8 cellular contexts compared by ENCODE assay signal in genomic region chr19:41323430-41324125, GRCh38. TPM values are rescaled to one million over a fixed set of nuclear protein-coding genes. Genes with fewer than 3 reads are reported as not detected.
A peak's percentile ranks its signal among the peaks of the same experiment; 100 is the strongest.
DNase-seq lines count a peak whose midpoint lies in the region; TF ChIP-seq lines count a peak whose summit lies in the region.

No MANE protein-coding gene starts in this region.

- DNase-seq in T-helper 1 cell: no peak
- DNase-seq in UCSD-AML1 (lab: John Stamatoyannopoulos, UW; ENCODE audit: unreplicated experiment): peak; percentile 90
- DNase-seq in fibroblast of the aortic adventitia (ENCODE audit: low read depth): peak; percentile 96
- DNase-seq in osteocyte (ENCODE audit: extremely low spot score, unreplicated experiment): peak; percentile 98
- no peak for DNase-seq in NCI-H2029 treated with DMSO at 0.1 percent for 48 hours (lab: John Stamatoyannopoulos, UW)
- DNase-seq in activated CD4-positive, CD25-positive, alpha-beta regulatory T cell (lab: John Stamatoyannopoulos, UW): no peak
- no peak for DNase-seq in anterior cingulate cortex (lab: John Stamatoyannopoulos, UW)

- H3K27me3 Mint-ChIP-seq in T-helper 1 cell treated with Interleukin-12 subunit alpha and Interleukin-12 subunit beta and Interleukin-4 antibody, amounts not matched to agents 30 μg/mL and 1 μg/mL, for 36 hours (ENCODE audit: low read depth): no peaks in the 10 kb centered on the region
- no peaks in the 10 kb centered on the region for H3K27me3 Mint-ChIP-seq in osteocyte (ENCODE audit: unreplicated experiment)

- peak overlapping the region; percentile 21 for H3K27ac Mint-ChIP-seq in T-helper 1 cell treated with Interleukin-12 subunit alpha and Interleukin-12 subunit beta and Interleukin-4 antibody, amounts not matched to agents 30 μg/mL and 1 μg/mL, for 36 hours
- peak overlapping the region; percentile 100 for H3K27ac Mint-ChIP-seq in osteocyte (ENCODE audit: unreplicated experiment)

- H3K4me3 ChIP-seq in fibroblast of the aortic adventitia (ENCODE audit: low read depth, low read length): peak overlapping the region; percentile 9

- H3K4me3 Mint-ChIP-seq in T-helper 1 cell treated with Interleukin-12 subunit alpha and Interleukin-12 subunit beta and Interleukin-4 antibody, amounts not matched to agents 30 μg/mL and 1 μg/mL, for 36 hours: no peak overlapping the region
- H3K4me3 Mint-ChIP-seq in osteocyte (ENCODE audit: unreplicated experiment): peak overlapping the region; percentile 66

- peaks cover 34% of the 10 kb centered on the region for H3K4me1 Mint-ChIP-seq in T-helper 1 cell treated with Interleukin-12 subunit alpha and Interleukin-12 subunit beta and Interleukin-4 antibody, amounts not matched to agents 30 μg/mL and 1 μg/mL, for 36 hours (ENCODE audit: low read depth)
- H3K4me1 Mint-ChIP-seq in osteocyte (ENCODE audit: unreplicated experiment): peaks cover 82% of the 10 kb centered on the region

- H3K36me3 Mint-ChIP-seq in T-helper 1 cell treated with Interleukin-12 subunit alpha and Interleukin-12 subunit beta and Interleukin-4 antibody, amounts not matched to agents 30 μg/mL and 1 μg/mL, for 36 hours (ENCODE audit: low read depth): peaks cover 40% of the 10 kb centered on the region
- peaks cover 8% of the 10 kb centered on the region for H3K36me3 Mint-ChIP-seq in osteocyte (ENCODE audit: unreplicated experiment)

- no peaks in the 10 kb centered on the region for H3K9me3 Mint-ChIP-seq in T-helper 1 cell treated with Interleukin-12 subunit alpha and Interleukin-12 subunit beta and Interleukin-4 antibody, amounts not matched to agents 30 μg/mL and 1 μg/mL, for 36 hours
- no peaks in the 10 kb centered on the region for H3K9me3 Mint-ChIP-seq in osteocyte (ENCODE audit: unreplicated experiment)

- TF ChIP-seq CTCF in fibroblast of the aortic adventitia (IDR thresholded peaks at IDR 0.05; ENCODE audit: insufficient read depth, low read length): no peak
- TF ChIP-seq CTCF in osteocyte (IDR thresholded peaks at IDR 0.05): no peak

RNA-seq across cellular contexts. Expression of gene CCDC97, which starts 13.6 kb away (rescaled TPM):
- total RNA-seq in fibroblast of the aortic adventitia (ENCODE audit: low replicate concordance) (7.9 and 11.4 TPM in 2 replicates), osteocyte (34.4 and 35.9 TPM in 2 replicates)

RNA-seq across cellular contexts. Expression of gene TGFB1, which starts 30.1 kb away (rescaled TPM):
- 18.7 and 19.8 TPM in 2 replicates for total RNA-seq in fibroblast of the aortic adventitia (ENCODE audit: low replicate concordance)
- 244 and 255 TPM in 2 replicates for total RNA-seq in osteocyte

RNA-seq across cellular contexts. Expression of gene B9D2, which starts 40.4 kb away (rescaled TPM):
- total RNA-seq in fibroblast of the aortic adventitia (ENCODE audit: low replicate concordance): 0.25 and 4.5 TPM in 2 replicates
- 4.6 and 5.5 TPM in 2 replicates for total RNA-seq in osteocyte

RNA-seq across cellular contexts. Expression of gene TMEM91, which starts 52.8 kb away (rescaled TPM):
- total RNA-seq in fibroblast of the aortic adventitia (ENCODE audit: low replicate concordance): 4.7 and 5.6 TPM in 2 replicates
- 8.5 and 9.2 TPM in 2 replicates for total RNA-seq in osteocyte

RNA-seq across cellular contexts. Expression of gene HNRNPUL1, which starts 59.4 kb away (rescaled TPM):
- 98.4 and 108 TPM in 2 replicates for total RNA-seq in fibroblast of the aortic adventitia (ENCODE audit: low replicate concordance)
- 226 and 237 TPM in 2 replicates for total RNA-seq in osteocyte

Comparison
In these comparisons a context has a peak if more than half of its experiments do, and no peak if none do; other contexts are left out.
1. DNase-seq: peak in UCSD-AML1 (single experiment), fibroblast of the aortic adventitia (single experiment) and osteocyte (single experiment); none in T-helper 1 cell (0 of 5), NCI-H2029 treated with DMSO at 0.1 percent for 48 hours (single experiment), activated CD4-positive, CD25-positive, alpha-beta regulatory T cell (0 of 4) and anterior cingulate cortex (0 of 58).
2. RNA of gene TGFB1, which starts 30.1 kb away (total RNA-seq): 244 to 255 TPM in osteocyte; 18.7 to 19.8 TPM in fibroblast of the aortic adventitia; every median in the first group is over 10 times any median in the second.